In genomic region chr5:74149395-74149794, GRCh38 we compare ENCODE assay signal across 15 cellular contexts.
DNase-seq lines count a peak whose midpoint lies in the region; ATAC-seq, FAIRE-seq and TF ChIP-seq lines count a peak whose summit lies in the region.
"Had no signal": no experiment of that assay in that cellular context is flagged by ENCODE, and none has a peak within 500 bp of the region (broad histone marks: within the 10 kb centered on the region; RNA-seq: fewer than 3 reads in every experiment).

No MANE protein-coding gene starts in this region.

- DNase-seq in A549 (ENCODE audit: low read depth in 1 of 2, low spot score in 1 of 2): peak in 1 of 2 experiments; percentile 47
- DNase-seq in HFFc6: peak; percentile 80
- DNase-seq in astrocyte (ENCODE audit: low read depth): peak; percentile 90
- DNase-seq in kidney tubule cell (ENCODE audit: low spot score): peak; percentile 59
- DNase-seq in activated CD4-positive, alpha-beta memory T cell treated with anti-CD3 and anti-CD28 coated beads for 36 hours: no peak
- DNase-seq in hippocampal formation (lab: John Stamatoyannopoulos, UW): no peak
- DNase-seq: activated CD4-positive, alpha-beta T cell treated with anti-CD3 and anti-CD28 coated beads, Interleukin-2, amount 50 U/mL, for 48 hours; amniotic stem cell; CD4-positive, CD25-positive, alpha-beta regulatory T cell; NCI-H146; SHP77 treated with DMSO at 0.1 percent for 48 hours; stimulated activated naive CD8-positive, alpha-beta T cell treated with anti-CD3 and anti-CD28 coated beads, Interleukin-15, Interleukin-2, amounts not matched to agents 100 U/mL and 50 U/mL, for 24 hours had no signal

- TF ChIP-seq POLR2A in A549 (IDR thresholded peaks at IDR 0.05; ENCODE audit: low read length): no peak

- H4K20me1 ChIP-seq in astrocyte (ENCODE audit: insufficient read depth, low read length): no peaks in the 10 kb centered on the region

- FAIRE-seq in A549 (lab: Jason Lieb, UNC): peak; percentile 32
- FAIRE-seq in astrocyte (lab: Jason Lieb, UNC): no peak

- H3K9me3 Mint-ChIP-seq in HFFc6: no peaks in the 10 kb centered on the region
- H3K9me3 Mint-ChIP-seq in astrocyte (ENCODE audit: unreplicated experiment): peaks cover 8% of the 10 kb centered on the region
- no peaks in the 10 kb centered on the region for H3K9me3 Mint-ChIP-seq in activated CD4-positive, alpha-beta memory T cell treated with anti-CD3 and anti-CD28 coated beads for 36 hours

- intact Hi-C loops in activated CD4-positive, alpha-beta memory T cell treated with anti-CD3 and anti-CD28 coated beads for 36 hours (cut with micrococcal nuclease): no loop called here

- H3K27me3 ChIP-seq in astrocyte (ENCODE audit: insufficient read depth, low read length): no peaks in the 10 kb centered on the region
- H3K27me3 ChIP-seq: gastrocnemius medialis had no signal

- H3K9ac ChIP-seq in astrocyte (ENCODE audit: low read length): no peak overlapping the region

- no peak for TF ChIP-seq CTCF in A549 (IDR thresholded peaks at IDR 0.05)
- TF ChIP-seq CTCF in HFFc6 (IDR thresholded peaks at IDR 0.05): no peak
- no peak for TF ChIP-seq CTCF in astrocyte (IDR thresholded peaks at IDR 0.05; ENCODE audit: insufficient read depth, low read depth, low read length)

- H3K79me2 ChIP-seq in astrocyte (ENCODE audit: insufficient read depth, low read length): no peaks in the 10 kb centered on the region

- H2AFZ ChIP-seq in astrocyte (ENCODE audit: low read depth, low read length): no peak overlapping the region

- peak overlapping the region in 1 of 2 experiments; percentile 71; a peak in 4 of 6 replicates for H3K27ac ChIP-seq in A549
- H3K27ac ChIP-seq in astrocyte (ENCODE audit: low read depth, low read length): no peak overlapping the region
- H3K27ac ChIP-seq: gastrocnemius medialis had no signal

- no peak for TF ChIP-seq EP300 in A549 (IDR thresholded peaks at IDR 0.05)

- TF ChIP-seq RAD21 in A549 (conservative IDR thresholded peaks at IDR 0.05 in 1 of 2, IDR thresholded peaks at IDR 0.05 in 1 of 2): no peak

- POLR2A ChIA-PET in A549 (lab: Yijun Ruan, JAX): no interaction called here
- POLR2A ChIA-PET in activated CD4-positive, alpha-beta memory T cell treated with anti-CD3 and anti-CD28 coated beads for 36 hours (lab: Charles Lee): no interaction called here

- WGBS in A549 (ENCODE audit: missing lambda C conversion rate): 5% methylated on average over 3 of the region's 3 CpGs

- H3K36me3 Mint-ChIP-seq in HFFc6 (ENCODE audit: low read depth) (no peaks in the 10 kb centered on the region), astrocyte (ENCODE audit: low read depth, unreplicated experiment) (no peaks in the 10 kb centered on the region)
- H3K36me3 Mint-ChIP-seq in activated CD4-positive, alpha-beta memory T cell treated with anti-CD3 and anti-CD28 coated beads for 36 hours: no peaks in the 10 kb centered on the region
- H3K36me3 Mint-ChIP-seq: CD4-positive, CD25-positive, alpha-beta regulatory T cell had no signal

- no peak overlapping the region for H3K4me3 Mint-ChIP-seq in HFFc6
- H3K4me3 Mint-ChIP-seq in astrocyte (ENCODE audit: unreplicated experiment): no peak overlapping the region
- no peak overlapping the region for H3K4me3 Mint-ChIP-seq in activated CD4-positive, alpha-beta memory T cell treated with anti-CD3 and anti-CD28 coated beads for 36 hours
- H3K4me3 Mint-ChIP-seq: CD4-positive, CD25-positive, alpha-beta regulatory T cell had no signal

- H3K4me3 ChIP-seq in A549 (no peak overlapping the region), astrocyte (ENCODE audit: insufficient read depth, low read depth, low read length) (no peak overlapping the region)
- H3K4me3 ChIP-seq: gastrocnemius medialis had no signal

- H3K4me2 ChIP-seq in A549: peak overlapping the region; percentile 62
- H3K4me2 ChIP-seq in astrocyte (ENCODE audit: low read length): peak overlapping the region; percentile 1

- H3K9me3 ChIP-seq in A549: no peaks in the 10 kb centered on the region
- H3K9me3 ChIP-seq in astrocyte (ENCODE audit: insufficient read depth, low read depth, low read length): no peaks in the 10 kb centered on the region
- H3K9me3 ChIP-seq: gastrocnemius medialis had no signal

- H3K4me1 Mint-ChIP-seq in HFFc6 (ENCODE audit: low read depth) (peaks cover 20% of the 10 kb centered on the region), astrocyte (ENCODE audit: low read depth, unreplicated experiment) (peaks cover 3% of the 10 kb centered on the region)
- no peaks in the 10 kb centered on the region for H3K4me1 Mint-ChIP-seq in activated CD4-positive, alpha-beta memory T cell treated with anti-CD3 and anti-CD28 coated beads for 36 hours (ENCODE audit: low read depth)
- H3K4me1 Mint-ChIP-seq: CD4-positive, CD25-positive, alpha-beta regulatory T cell had no signal

- CTCF ChIA-PET in A549 (lab: Yijun Ruan, JAX): no interaction called here
- CTCF ChIA-PET in activated CD4-positive, alpha-beta memory T cell treated with anti-CD3 and anti-CD28 coated beads for 36 hours (lab: Charles Lee): no interaction called here

- H3K4me1 ChIP-seq in A549: peaks cover 16% of the 10 kb centered on the region
- no peaks in the 10 kb centered on the region for H3K4me1 ChIP-seq in astrocyte (ENCODE audit: insufficient read depth, low read length)
- H3K4me1 ChIP-seq: gastrocnemius medialis had no signal

- peaks cover 6% of the 10 kb centered on the region for H3K27me3 Mint-ChIP-seq in HFFc6 (ENCODE audit: insufficient read depth)
- H3K27me3 Mint-ChIP-seq in astrocyte (ENCODE audit: low read depth, unreplicated experiment): peaks cover 8% of the 10 kb centered on the region
- peaks cover 8% of the 10 kb centered on the region for H3K27me3 Mint-ChIP-seq in activated CD4-positive, alpha-beta memory T cell treated with anti-CD3 and anti-CD28 coated beads for 36 hours
- H3K27me3 Mint-ChIP-seq: CD4-positive, CD25-positive, alpha-beta regulatory T cell had no signal

- no peaks in the 10 kb centered on the region for H3K36me3 ChIP-seq in astrocyte (ENCODE audit: insufficient read depth, low read length)
- H3K36me3 ChIP-seq: gastrocnemius medialis had no signal

- peak; percentile 59 to 67; a peak in 4 of 6 replicates for ATAC-seq in A549
- ATAC-seq in HG02571 (IDR thresholded peaks at IDR 0.05; ENCODE audit: unreplicated experiment): no peak
- ATAC-seq in GM18907 (IDR thresholded peaks at IDR 0.05; ENCODE audit: unreplicated experiment): no peak
- ATAC-seq: gastrocnemius medialis; stimulated activated naive CD8-positive, alpha-beta T cell treated with anti-CD3 and anti-CD28 coated beads, Interleukin-15, Interleukin-2, amounts not matched to agents 100 U/mL and 50 U/mL, for 24 hours had no signal

- H3K27ac Mint-ChIP-seq in HFFc6 (peak overlapping the region; percentile 59), astrocyte (ENCODE audit: unreplicated experiment) (no peak overlapping the region)
- H3K27ac Mint-ChIP-seq in activated CD4-positive, alpha-beta memory T cell treated with anti-CD3 and anti-CD28 coated beads for 36 hours: no peak overlapping the region
- H3K27ac Mint-ChIP-seq: CD4-positive, CD25-positive, alpha-beta regulatory T cell had no signal

TF ChIP-seq in A549, 52 proteins besides CTCF, POLR2A, EP300 and RAD21:
- TF ChIP-seq FOSL2 (IDR thresholded peaks at IDR 0.05) (no peak), FOSL2 (CRISPR knock-in tag; IDR thresholded peaks at IDR 0.05) (no peak), USF2 (IDR thresholded peaks at IDR 0.05) (no peak), JUNB (IDR thresholded peaks at IDR 0.05) (peak; percentile 32; the same call in 1 of the 2 replicates)
TF ChIP-seq in A549: peak in this region for 1.

Comparison
In these comparisons a context has a peak if more than half of its experiments do, and no peak if none do; other contexts are left out.
1. ATAC-seq: peak in A549 (2 of 2); none in HG02571 (single experiment) and GM18907 (single experiment).
2. DNase-seq: peak in HFFc6 (single experiment), astrocyte (single experiment) and kidney tubule cell (single experiment); none in activated CD4-positive, alpha-beta memory T cell treated with anti-CD3 and anti-CD28 coated beads for 36 hours (single experiment) and hippocampal formation (0 of 2).